Comparison of ENCODE assay signal across 8 cellular contexts in the genomic region with DNA sequence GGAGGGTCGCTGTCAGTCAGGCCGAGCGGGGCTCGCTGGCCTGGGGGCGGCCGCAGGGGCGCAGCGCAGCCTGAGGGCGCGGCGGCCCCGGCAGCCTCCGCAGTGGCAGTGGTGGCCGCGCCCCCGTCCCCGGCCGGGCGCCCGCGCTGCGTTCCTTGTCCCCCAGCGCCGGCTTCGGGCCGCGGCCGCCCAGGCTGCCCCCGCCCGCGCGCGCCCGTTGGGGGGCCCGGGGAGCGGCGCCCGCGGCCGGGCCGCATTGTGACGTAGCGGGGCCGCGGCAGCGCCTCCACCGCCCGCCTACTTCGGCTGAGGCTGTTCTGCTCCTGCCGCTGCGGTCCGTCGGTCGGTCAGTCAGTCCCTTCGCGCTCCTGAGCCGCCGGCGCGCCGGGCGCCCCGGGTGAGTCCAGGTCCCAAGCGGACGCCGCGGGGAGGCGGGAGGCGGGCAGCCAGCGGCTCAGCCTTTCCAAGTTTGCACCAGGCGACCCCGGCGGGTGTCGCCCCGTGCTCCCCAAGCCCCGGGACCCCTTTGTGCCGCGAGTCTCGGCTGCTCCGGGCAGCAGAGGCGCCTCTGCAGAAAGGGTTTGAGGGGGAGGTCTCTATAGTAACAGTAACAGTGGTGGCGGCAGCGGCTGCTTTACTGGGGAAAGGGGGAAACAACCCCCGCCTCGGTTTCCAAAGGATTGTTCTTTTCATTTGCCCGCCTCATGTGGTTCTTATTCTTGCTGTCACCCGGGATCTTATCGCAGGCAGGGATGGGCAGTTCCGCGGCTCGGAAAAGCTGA. TPM values are rescaled to one million over a fixed set of nuclear protein-coding genes. Genes with fewer than 3 reads are reported as not detected.
DNase-seq lines count a peak whose midpoint lies in the region; ATAC-seq and TF ChIP-seq lines count a peak whose summit lies in the region.

A gene (plus strand): TSS at position 350 of the 782 bp plus-strand sequence. CDS start 78,898 bp downstream, outside the sequence.

- ATAC-seq in GM18519 (IDR thresholded peaks at IDR 0.05; ENCODE audit: low FRiP score, unreplicated experiment) (peak; percentile 77), psoas muscle (peak in 3 of 4 donors; percentile 55 to 70 (median 67)), HG03095 (IDR thresholded peaks at IDR 0.05; ENCODE audit: unreplicated experiment) (no peak)

- WGBS in psoas muscle, 3 donors, result 0 to 1% (median 0%) methylated on average over 56 to 91 of the region's 91 CpGs

- no peak for TF ChIP-seq CTCF in AG04449 (IDR thresholded peaks at IDR 0.05; ENCODE audit: insufficient read depth, low read length, missing control alignments)
- no peak for TF ChIP-seq CTCF in psoas muscle (IDR thresholded peaks at IDR 0.05)

- intact Hi-C loops in psoas muscle (cut with DNase I), result no loop called here

- POLR2A ChIA-PET in AG04449 (lab: Yijun Ruan, JAX), result no interaction called here

- no peak within 1 kb of the TSS for H3K27ac ChIP-seq in psoas muscle

- H3K4me1 ChIP-seq in psoas muscle, result peaks cover 3% of the 10 kb centered on the region

- DNase-seq in AG04449 (ENCODE audit: low read depth, low spot score), result no peak
- DNase-seq in HT1080 (ENCODE audit: low read depth), result peak; percentile 45
- peak in 38 of 58 donors; percentile 5 to 74 (median 34) for DNase-seq in anterior cingulate cortex (lab: John Stamatoyannopoulos, UW)
- peak; percentile 19 for DNase-seq in hepatic stellate cell (ENCODE audit: low spot score)
- peak; percentile 51 to 56 for DNase-seq in psoas muscle
- DNase-seq in mesenteric fat pad (ENCODE audit: low spot score), result no peak

- CTCF ChIA-PET in AG04449 (lab: Yijun Ruan, JAX), result interaction anchor here (0.9 kb wide), 1 partner anchor 117 kb away, joined by 3 read pairs; no protein-coding TSS in a partner anchor

- H3K4me3 ChIP-seq in AG04449 (ENCODE audit: low read depth, low read length) (peak within 1 kb of the TSS; percentile 62), psoas muscle (peak within 1 kb of the TSS; percentile 69)

- H3K27me3 ChIP-seq in psoas muscle (ENCODE audit: insufficient read depth in 3 of 3, low read length in 2 of 3), result peaks cover 0 to 56% (median 8%) of the 10 kb centered on the region in 3 donors

- H3K9me3 ChIP-seq in psoas muscle, result no peaks in the 10 kb centered on the region

- H3K36me3 ChIP-seq in psoas muscle (ENCODE audit: insufficient read depth in 1 of 2, low read depth in 1 of 2), result no peaks in the 10 kb centered on the region

RNA-seq across cellular contexts. Expression of the gene that starts here (rescaled TPM):
- total RNA-seq in HT1080 (2014; rRNA removed; shearing (Covaris generic)), result 3.6 and 6.5 TPM in 2 replicates
- polyA plus RNA-seq in HT1080 (2015; cell fraction: cytosol; rRNA removed), result 1.1 and 2.0 TPM in 2 replicates
- 3.5 and 5.2 TPM in 2 replicates for polyA plus RNA-seq in HT1080 (2015; cell fraction: nucleus; rRNA removed)
- total RNA-seq in psoas muscle, result under 1 TPM; 0.27 to 0.87 (median 0.75) TPM
- under 1 TPM; 0.18 to 0.38 (median 0.23) TPM for polyA plus RNA-seq in psoas muscle
- 3.6 TPM for total RNA-seq in mesenteric fat pad

Comparison
In these comparisons a context has a peak if more than half of its experiments do, and no peak if none do; other contexts are left out.
1. Peak in DNase-seq, ATAC-seq and H3K4me3 ChIP-seq in psoas muscle; RNA of the gene not detected or under 1 TPM.
2. DNase-seq: peak in HT1080 (single experiment), anterior cingulate cortex (38 of 58) and hepatic stellate cell (single experiment); none in AG04449 (single experiment) and mesenteric fat pad (single experiment).